Comparison of ENCODE assay signal across 1 cellular context in the genomic region with DNA sequence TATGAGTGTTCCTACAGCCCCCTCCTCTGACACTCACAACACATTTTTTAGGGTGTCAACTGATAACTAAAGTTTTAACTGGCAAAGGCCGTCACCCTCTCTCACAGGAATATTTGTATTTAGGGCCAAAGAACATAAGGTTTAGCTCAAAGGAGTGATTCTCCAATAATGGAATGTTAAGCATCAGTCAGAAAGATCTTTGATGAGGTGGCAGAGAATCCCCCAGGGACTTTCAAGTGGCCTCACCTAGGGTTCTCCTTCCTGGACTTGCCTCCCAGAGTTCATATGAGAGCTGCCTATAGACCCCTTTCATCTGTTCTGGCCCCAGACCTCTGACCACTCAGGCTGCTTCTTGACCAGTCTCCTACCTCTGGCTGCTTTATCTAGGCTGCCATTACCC.
TF ChIP-seq lines count a peak whose summit lies in the region.

No MANE protein-coding gene starts in this region.

TF ChIP-seq in IMR-90, 13 proteins besides CTCF, POLR2A, EP300 and RAD21:
- TF ChIP-seq CHD1 (IDR thresholded peaks at IDR 0.05; ENCODE audit: low read depth, low read length): no peak
- no peak for TF ChIP-seq MAFK (IDR thresholded peaks at IDR 0.05; ENCODE audit: low read depth, low read length)
- TF ChIP-seq MAZ (IDR thresholded peaks at IDR 0.05; ENCODE audit: borderline replicate concordance, low read depth, low read length): no peak
